Comparison of ENCODE assay signal across 21 cellular contexts in the genomic region with DNA sequence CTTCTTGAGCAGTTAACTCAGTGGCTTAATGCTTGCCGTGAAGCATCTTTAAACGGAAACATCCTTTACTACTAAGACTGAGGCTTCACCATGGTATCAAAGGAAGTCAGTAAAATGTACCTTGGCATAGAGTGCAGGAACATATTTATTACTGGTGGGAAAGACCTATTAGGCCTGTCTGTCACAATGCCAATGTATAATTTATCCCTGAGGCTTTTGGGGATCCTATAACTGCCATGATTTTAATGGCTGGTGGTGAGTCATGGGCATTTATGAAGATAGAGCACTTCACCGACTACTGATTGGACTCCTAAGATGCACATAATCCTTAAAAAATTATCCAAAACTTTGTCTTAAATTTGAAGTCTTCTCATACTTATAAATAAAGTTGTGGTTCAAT.
"Had no signal": no experiment of that assay in that cellular context is flagged by ENCODE, and none has a peak within 500 bp of the region (broad histone marks: within the 10 kb centered on the region; RNA-seq: fewer than 3 reads in every experiment).

No MANE protein-coding gene starts in this region.

- H3K27me3 ChIP-seq: SJSA1 had no signal

- H3K27ac ChIP-seq: HL-60, KMS-11, SJSA1 had no signal

- DNase-seq: Kasumi-1, MM.1S, NCI-H1092 treated with DMSO at 0.1 percent for 48 hours, NCI-H1436, NCI-H187, NCI-H2029 treated with DMSO at 0.1 percent for 48 hours, NCI-H2171 treated with DMSO at 0.1 percent for 48 hours, NCI-H226, NCI-H446, NCI-H510A, NCI-H524 treated with DMSO at 0.1 percent for 48 hours, NCI-H82, Right ventricle myocardium superior, RPMI8226, SIG-M5, T-helper 1 cell, T-helper 17 cell had no signal

- H3K4me1 ChIP-seq: SJSA1 had no signal

- H3K36me3 ChIP-seq: SJSA1 had no signal

- H3K9ac ChIP-seq: KMS-11 had no signal

- ATAC-seq: K562, T-helper 17 cell had no signal

- H3K9me3 ChIP-seq: SJSA1 had no signal

- H3K4me3 ChIP-seq: K562, SJSA1 had no signal
